Comparison of ENCODE assay signal across 8 cellular contexts in the genomic region with DNA sequence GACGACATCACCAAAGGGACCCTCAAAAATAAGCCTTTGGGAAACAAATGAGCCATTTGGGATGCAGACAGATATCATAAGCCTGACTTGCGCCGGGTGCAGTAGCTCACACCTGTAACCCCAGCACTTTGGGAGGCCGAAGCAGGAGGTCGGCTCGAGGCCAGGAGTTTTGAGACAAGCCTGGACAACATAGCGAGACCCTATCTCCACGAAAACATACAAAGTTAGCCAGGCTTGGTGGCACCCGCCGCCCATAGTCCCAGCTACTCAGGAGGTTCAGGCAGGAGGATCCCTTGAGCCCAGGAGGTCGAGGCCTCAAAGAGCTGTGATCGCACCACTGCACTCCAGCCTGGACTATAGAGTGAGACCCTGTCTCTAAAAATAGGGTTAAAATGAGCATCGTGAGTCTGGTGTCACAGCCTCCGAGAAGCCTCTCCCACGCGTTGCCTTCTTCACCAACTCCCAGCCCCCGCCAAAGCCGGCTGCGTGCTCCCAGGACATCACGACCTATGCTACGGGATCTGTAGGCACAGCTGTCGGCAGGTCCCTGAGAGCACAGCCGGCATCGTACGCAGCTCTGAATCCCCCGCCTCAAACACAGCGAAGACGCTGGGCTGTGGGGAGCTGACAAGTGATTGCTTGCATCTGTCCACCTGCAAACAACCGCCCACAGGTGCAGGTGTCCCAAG. TPM values are rescaled to one million over a fixed set of nuclear protein-coding genes. Genes with fewer than 3 reads are reported as not detected.
DNase-seq lines count a peak whose midpoint lies in the region; ATAC-seq and TF ChIP-seq lines count a peak whose summit lies in the region.

No MANE protein-coding gene starts in this region.

- no peak overlapping the region for H3K23ac ChIP-seq in mesendoderm (ENCODE audit: low read length)

- no peak for DNase-seq in HFF-Myc (ENCODE audit: extremely low read depth, low read depth)
- DNase-seq in mesendoderm = no peak
- DNase-seq in NOMO-1 treated with DMSO at 0.1 percent for 48 hours (lab: John Stamatoyannopoulos, UW; ENCODE audit: unreplicated experiment) = no peak
- DNase-seq in activated CD4-positive, CD25-positive, alpha-beta regulatory T cell treated with anti-CD3 and anti-CD28 coated beads, Interleukin-2, amount 50 U/mL, for 72 hours = no peak

- peak overlapping the region; percentile 75 to 97 (median 91) for H3K27ac Mint-ChIP-seq in brain

- peak overlapping the region; percentile 89 for H3K4me3 ChIP-seq in HFF-Myc (replicated peaks; ENCODE audit: low read depth, low read length)
- H3K4me3 ChIP-seq in mesendoderm (ENCODE audit: low read length) = no peak overlapping the region

- H3K18ac ChIP-seq in mesendoderm (ENCODE audit: low read length) = no peak overlapping the region

- peaks cover 4% of the 10 kb centered on the region for H3K4me1 ChIP-seq in mesendoderm (ENCODE audit: control insufficient read depth, low read depth, low read length)

- peak overlapping the region; percentile 91; the same call in 1 of the 2 replicates for H3K27ac ChIP-seq in 22Rv1
- H3K27ac ChIP-seq in mesendoderm (ENCODE audit: low read depth, low read length) = no peak overlapping the region

- H3K36me3 ChIP-seq in mesendoderm (ENCODE audit: control insufficient read depth, insufficient read depth, low read length) = no peaks in the 10 kb centered on the region

- TF ChIP-seq CTCF in 22Rv1 (IDR thresholded peaks at IDR 0.05) (no peak), HFF-Myc (IDR thresholded peaks at IDR 0.05; ENCODE audit: low read depth, low read length, missing control alignments) (no peak), brain (conservative IDR thresholded peaks at IDR 0.05) (no peak)

- H2AK5ac ChIP-seq in mesendoderm (ENCODE audit: low read length) = no peak overlapping the region

- peak overlapping the region; percentile 93 for H3K9ac ChIP-seq in mesendoderm (ENCODE audit: low read length)

- H3K4me3 Mint-ChIP-seq in brain = peak overlapping the region; percentile 93 to 96 (median 95)

- H2BK5ac ChIP-seq in mesendoderm (ENCODE audit: low read length) = no peak overlapping the region

- H3K79me1 ChIP-seq in mesendoderm (ENCODE audit: low read length) = peaks cover 27% of the 10 kb centered on the region

- no peak overlapping the region for H4K5ac ChIP-seq in mesendoderm (ENCODE audit: low read length)

- no peaks in the 10 kb centered on the region for H3K27me3 ChIP-seq in mesendoderm (ENCODE audit: insufficient read depth, low read length, poor library complexity)

- H2BK120ac ChIP-seq in mesendoderm (ENCODE audit: low read depth, low read length) = no peak overlapping the region

- WGBS in mesendoderm (ENCODE audit: extremely low coverage, insufficient coverage, low lambda C conversion rate) = no CpG with 5 or more reads among the region's 29 CpGs

- H3K4me1 Mint-ChIP-seq in brain = peaks cover 31% of the 10 kb centered on the region

- H4K8ac ChIP-seq in mesendoderm (ENCODE audit: low read depth, low read length) = no peak overlapping the region

- peak overlapping the region; percentile 15 for H3K4me2 ChIP-seq in mesendoderm (ENCODE audit: low read length)

- H2BK15ac ChIP-seq in mesendoderm (replicated peaks; ENCODE audit: low read depth) = no peak overlapping the region

- H3K4ac ChIP-seq in mesendoderm (ENCODE audit: low read depth, low read length) = no peak overlapping the region

- H3K79me2 ChIP-seq in mesendoderm (ENCODE audit: control insufficient read depth, insufficient read depth, low read length) = peaks cover 59% of the 10 kb centered on the region

- no peaks in the 10 kb centered on the region for H3K36me3 Mint-ChIP-seq in brain

- no peak for ATAC-seq in GM21825 (IDR thresholded peaks at IDR 0.05; ENCODE audit: unreplicated experiment)
- ATAC-seq in GM18873 (IDR thresholded peaks at IDR 0.05; ENCODE audit: low FRiP score, unreplicated experiment) = no peak

- peaks cover 3% of the 10 kb centered on the region for H3K27me3 Mint-ChIP-seq in brain

- peaks cover 0 to 2% (median 0%) of the 10 kb centered on the region in 5 experiments for H3K9me3 Mint-ChIP-seq in brain

- H3K56ac ChIP-seq in mesendoderm (ENCODE audit: low read length) = peak overlapping the region; percentile 34

RNA-seq across cellular contexts. Expression of a gene that starts 1.6 kb away (rescaled TPM):
- polyA plus RNA-seq in brain (ENCODE audit: insufficient read depth, low read depth, low replicate concordance) = 26.0 TPM
- 28.3 TPM for polyA plus RNA-seq in mesendoderm (2013, experiment 1 of 2)
- 27.2 TPM for polyA plus RNA-seq in mesendoderm (2013, experiment 2 of 2)

RNA-seq across cellular contexts. Expression of a gene that starts 16.7 kb away (rescaled TPM):
- 22.6 TPM for polyA plus RNA-seq in brain (ENCODE audit: insufficient read depth, low read depth, low replicate concordance)
- 32.7 TPM for polyA plus RNA-seq in mesendoderm (2013, experiment 1 of 2)
- 33.5 TPM for polyA plus RNA-seq in mesendoderm (2013, experiment 2 of 2)

RNA-seq across cellular contexts. Expression of a gene that starts 34.6 kb away (rescaled TPM):
- polyA plus RNA-seq in brain (ENCODE audit: insufficient read depth, low read depth, low replicate concordance) = 0.19 TPM
- polyA plus RNA-seq in mesendoderm (2013, experiment 1 of 2) = 0.20 TPM
- 0.20 TPM for polyA plus RNA-seq in mesendoderm (2013, experiment 2 of 2)

RNA-seq across cellular contexts. Expression of a gene that starts 38.6 kb away (rescaled TPM):
- 124 TPM for polyA plus RNA-seq in brain (ENCODE audit: insufficient read depth, low read depth, low replicate concordance)
- polyA plus RNA-seq in mesendoderm (2013, experiment 1 of 2) = 33.9 TPM
- 34.1 TPM for polyA plus RNA-seq in mesendoderm (2013, experiment 2 of 2)

RNA-seq across cellular contexts. Expression of a gene that starts 58.5 kb away (rescaled TPM):
- polyA plus RNA-seq in brain (ENCODE audit: insufficient read depth, low read depth, low replicate concordance) = 3.8 TPM
- 6.6 TPM for polyA plus RNA-seq in mesendoderm (2013, experiment 1 of 2)
- polyA plus RNA-seq in mesendoderm (2013, experiment 2 of 2) = 6.4 TPM
